In genomic region chr17:21119247-21119944, GRCh38 we compare ENCODE assay signal across 8 cellular contexts. TPM values are rescaled to one million over a fixed set of nuclear protein-coding genes. Genes with fewer than 3 reads are reported as not detected.
A peak's percentile ranks its signal among the peaks of the same experiment; 100 is the strongest.
DNase-seq lines count a peak whose midpoint lies in the region; ATAC-seq and TF ChIP-seq lines count a peak whose summit lies in the region.

No MANE protein-coding gene starts in this region.

- no peaks in the 10 kb centered on the region for H3K9me3 ChIP-seq in OCI-LY3 (ENCODE audit: insufficient read depth, low read length)

- no peak overlapping the region for H3K4me3 Mint-ChIP-seq in natural killer cell
- H3K4me3 Mint-ChIP-seq in stimulated activated naive B cell treated with anti-CD40 and anti-IgM and Interleukin-4, amounts not matched to agents 10 μg/mL and 1 μg/mL and 100 μg/mL, for 72 hours, result no peak overlapping the region

- intact Hi-C loops in natural killer cell (cut with micrococcal nuclease), result loop anchor here (1.0 kb wide), 1 partner anchor 392 kb away; no protein-coding TSS in a partner anchor

- no peak overlapping the region for H2AFZ ChIP-seq in OCI-LY3 (ENCODE audit: low read depth, low read length)

- peak overlapping the region in 1 of 2 donors; percentile 7 for H3K27ac Mint-ChIP-seq in natural killer cell
- no peak overlapping the region for H3K27ac Mint-ChIP-seq in stimulated activated naive B cell treated with anti-CD40 and anti-IgM and Interleukin-4, amounts not matched to agents 10 μg/mL and 1 μg/mL and 100 μg/mL, for 72 hours

- no peaks in the 10 kb centered on the region for H3K9me3 Mint-ChIP-seq in natural killer cell
- H3K9me3 Mint-ChIP-seq in stimulated activated naive B cell treated with anti-CD40 and anti-IgM and Interleukin-4, amounts not matched to agents 10 μg/mL and 1 μg/mL and 100 μg/mL, for 72 hours, result no peaks in the 10 kb centered on the region

- DNase-seq in DMS79 (lab: John Stamatoyannopoulos, UW) (peak; percentile 7), activated T-cell treated with anti-CD3 and anti-CD28 coated beads for 24 hours (ENCODE audit: low read depth) (peak; percentile 59), natural killer cell (peak; percentile 58)
- peak; percentile 35 for DNase-seq in stimulated activated naive B cell treated with anti-CD40 and anti-IgM and Interleukin-4, amounts not matched to agents 10 μg/mL and 1 μg/mL and 100 μg/mL, for 72 hours

- peaks cover 6% of the 10 kb centered on the region in 2 donors for H3K4me1 Mint-ChIP-seq in natural killer cell
- H3K4me1 Mint-ChIP-seq in stimulated activated naive B cell treated with anti-CD40 and anti-IgM and Interleukin-4, amounts not matched to agents 10 μg/mL and 1 μg/mL and 100 μg/mL, for 72 hours, result peaks cover 2 to 6% of the 10 kb centered on the region in 2 donors

- H3K36me3 ChIP-seq in OCI-LY3 (replicated peaks; ENCODE audit: low read depth, low read length), result no peaks in the 10 kb centered on the region

- no peak overlapping the region for H3K27ac ChIP-seq in OCI-LY3 (ENCODE audit: low read length)

- H3K4me2 ChIP-seq in OCI-LY3 (ENCODE audit: low read length), result peak overlapping the region; percentile 46

- H4K20me1 ChIP-seq in OCI-LY3 (ENCODE audit: insufficient read depth, low read length), result no peaks in the 10 kb centered on the region

- H3K79me2 ChIP-seq in OCI-LY3 (ENCODE audit: low read length), result no peaks in the 10 kb centered on the region

- H3K9ac ChIP-seq in OCI-LY3 (ENCODE audit: low read length), result no peak overlapping the region

- no peaks in the 10 kb centered on the region for H3K36me3 Mint-ChIP-seq in natural killer cell
- no peaks in the 10 kb centered on the region for H3K36me3 Mint-ChIP-seq in stimulated activated naive B cell treated with anti-CD40 and anti-IgM and Interleukin-4, amounts not matched to agents 10 μg/mL and 1 μg/mL and 100 μg/mL, for 72 hours

- H3K4me3 ChIP-seq in OCI-LY3 (ENCODE audit: low read length), result peak overlapping the region; percentile 38; the same call in 1 of the 2 replicates

- H3K27me3 Mint-ChIP-seq in natural killer cell (ENCODE audit: low read depth in 2 of 2), result peaks cover 7 to 9% of the 10 kb centered on the region in 2 donors
- H3K27me3 Mint-ChIP-seq in stimulated activated naive B cell treated with anti-CD40 and anti-IgM and Interleukin-4, amounts not matched to agents 10 μg/mL and 1 μg/mL and 100 μg/mL, for 72 hours, result peaks cover 4 to 6% of the 10 kb centered on the region in 2 donors

- peak; percentile 47 for TF ChIP-seq CTCF in OCI-LY3 (IDR thresholded peaks at IDR 0.05; ENCODE audit: low read depth, low read length)
- peak; percentile 81 for TF ChIP-seq CTCF in natural killer cell (IDR thresholded peaks at IDR 0.05)

- no peaks in the 10 kb centered on the region for H3K27me3 ChIP-seq in OCI-LY3 (ENCODE audit: low read depth, low read length)

- ATAC-seq in HG03432 (IDR thresholded peaks at IDR 0.05; ENCODE audit: unreplicated experiment) (peak; percentile 58), esophagus mucosa (peak; percentile 57), natural killer cell (peak; percentile 80 to 94 (median 85)), HG03025 (IDR thresholded peaks at IDR 0.05; ENCODE audit: low FRiP score, unreplicated experiment) (no peak)
- peak; percentile 88 to 90 for ATAC-seq in stimulated activated naive B cell treated with anti-CD40 and anti-IgM and Interleukin-4, amounts not matched to agents 10 μg/mL and 1 μg/mL and 100 μg/mL, for 72 hours (replicated peaks)

- H3K4me1 ChIP-seq in OCI-LY3 (ENCODE audit: low read length), result peaks cover 2% of the 10 kb centered on the region; the same call in 1 of the 2 replicates

RNA-seq across cellular contexts. Expression of gene DHRS7B, which starts 7.4 kb away (rescaled TPM):
- total RNA-seq in esophagus mucosa (7.5 TPM), natural killer cell (10 to 100 TPM; 10.3 to 13.4 (median 11.5) TPM)

Comparison
In these comparisons a context has a peak if more than half of its experiments do, and no peak if none do; other contexts are left out.
1. DNase-seq: peak in every context shown above with its lines; median percentile 59 in activated T-cell treated with anti-CD3 and anti-CD28 coated beads for 24 hours; 58 in natural killer cell; 35 in stimulated activated naive B cell treated with anti-CD40 and anti-IgM and Interleukin-4, amounts not matched to agents 10 μg/mL and 1 μg/mL and 100 μg/mL, for 72 hours; 7 in DMS79.